1 cellular context compared by ENCODE assay signal in the genomic region with DNA sequence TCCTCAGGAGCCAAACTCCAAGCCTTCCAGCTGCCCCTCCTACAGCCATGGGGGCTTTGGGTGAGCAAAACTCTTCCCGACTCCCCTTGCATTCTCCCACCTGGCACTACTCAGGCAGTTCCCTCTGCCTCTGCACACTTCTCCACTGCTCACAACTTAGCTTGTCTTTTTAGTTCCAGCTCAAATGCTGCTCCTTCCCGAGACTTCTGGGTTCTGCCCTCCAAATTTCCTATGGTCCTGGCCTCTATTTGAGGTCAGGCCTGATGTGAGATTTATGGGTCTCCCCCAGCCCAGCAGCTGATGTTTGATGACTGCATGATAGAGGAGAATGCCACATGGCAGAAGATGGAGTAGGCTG.
TF ChIP-seq lines count a peak whose summit lies in the region.

No MANE protein-coding gene starts in this region.

TF ChIP-seq in H1, 55 proteins besides CTCF, POLR2A, EP300 and RAD21:
- TF ChIP-seq SP1 (IDR thresholded peaks at IDR 0.05; ENCODE audit: low read depth, low read length) (no peak), SIRT6 (IDR thresholded peaks at IDR 0.05; ENCODE audit: low read length) (no peak), TCF12 (IDR thresholded peaks at IDR 0.05; ENCODE audit: low read depth, low read length) (no peak), SAP30 (IDR thresholded peaks at IDR 0.05; ENCODE audit: insufficient read depth, insufficient replicate concordance, low read length) (no peak), SIX5 (IDR thresholded peaks at IDR 0.05; ENCODE audit: low read depth, low read length) (no peak), CHD1 (IDR thresholded peaks at IDR 0.05; ENCODE audit: low read depth, low read length) (no peak), CBX5 (IDR thresholded peaks at IDR 0.05; ENCODE audit: low read depth, low read length) (no peak), SP4 (IDR thresholded peaks at IDR 0.05; ENCODE audit: low read length) (no peak), PHF8 (conservative IDR thresholded peaks at IDR 0.05; ENCODE audit: low read depth, low read length) (no peak)
- TF ChIP-seq, protein P1, sequence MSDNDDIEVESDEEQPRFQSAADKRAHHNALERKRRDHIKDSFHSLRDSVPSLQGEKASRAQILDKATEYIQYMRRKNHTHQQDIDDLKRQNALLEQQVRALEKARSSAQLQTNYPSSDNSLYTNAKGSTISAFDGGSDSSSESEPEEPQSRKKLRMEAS (IDR thresholded peaks at IDR 0.05) = no peak
